In the genomic region with DNA sequence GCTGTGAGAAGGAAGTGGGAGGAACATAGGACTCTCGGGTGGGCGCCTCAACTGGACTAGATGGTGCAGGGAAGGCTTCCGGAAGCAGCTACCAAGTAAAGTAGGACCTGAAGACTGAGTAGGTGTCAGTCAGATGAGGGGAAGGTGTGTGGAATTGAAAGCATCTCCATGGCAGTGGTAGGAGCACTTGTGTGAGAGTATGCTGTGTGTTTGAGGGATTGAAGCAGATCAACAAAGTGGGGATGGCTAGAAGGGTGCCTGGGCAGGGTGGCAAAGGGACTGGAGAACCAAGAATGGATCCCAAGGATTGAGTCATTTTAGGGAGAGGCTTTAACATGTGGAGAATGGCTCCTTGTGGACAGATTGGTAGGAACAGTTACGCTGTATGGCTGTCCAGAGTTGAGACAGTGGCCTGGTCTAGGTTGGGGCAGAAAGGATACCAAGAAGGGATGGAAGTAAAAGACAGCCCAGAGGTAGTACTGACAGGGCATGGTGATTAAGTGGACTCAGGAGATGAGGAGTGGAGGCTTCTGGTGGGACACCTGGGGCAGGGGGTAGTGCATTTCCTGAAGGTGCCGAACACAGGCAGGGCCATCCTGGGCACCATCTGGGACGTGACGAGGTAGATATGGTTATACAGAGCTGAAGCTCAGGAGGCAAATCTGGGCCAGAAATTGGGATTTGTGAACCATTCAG, we compare ENCODE assay signal across 9 cellular contexts. TPM values are rescaled to one million over a fixed set of nuclear protein-coding genes. Genes with fewer than 3 reads are reported as not detected.
DNase-seq lines count a peak whose midpoint lies in the region; ATAC-seq, FAIRE-seq and TF ChIP-seq lines count a peak whose summit lies in the region.
"Had no signal": no experiment of that assay in that cellular context is flagged by ENCODE, and none has a peak within 500 bp of the region (broad histone marks: within the 10 kb centered on the region; RNA-seq: fewer than 3 reads in every experiment).

No MANE protein-coding gene starts in this region.

- no peaks in the 10 kb centered on the region for H3K9me3 Mint-ChIP-seq in activated CD4-positive, alpha-beta T cell treated with anti-CD3 and anti-CD28 coated beads for 36 hours (ENCODE audit: low read depth)
- no peaks in the 10 kb centered on the region for H3K9me3 Mint-ChIP-seq in activated T-helper 2 cell treated with anti-CD3 and anti-CD28 coated beads, Interferon-gamma antibody, Interleukin-2, Interleukin-4, amounts not matched to agents 10 μg/mL and 5 μg/mL and 100 μg/mL, durations not matched to agents 14 hours and 24 hours and 36 hours

- CTCF ChIA-PET in activated CD4-positive, alpha-beta T cell treated with anti-CD3 and anti-CD28 coated beads for 36 hours (lab: Charles Lee): no interaction called here

- TF ChIP-seq POLR2A in suprapubic skin (IDR thresholded peaks at IDR 0.05): no peak

- intact Hi-C loops in activated CD4-positive, alpha-beta T cell treated with anti-CD3 and anti-CD28 coated beads for 36 hours (cut with DNase I, micrococcal nuclease): loop anchor here (2.0 to 10.0 kb wide), 4 partner anchors 149 to 1153 kb away; a partner anchor contains a TSS
- intact Hi-C loops in activated T-helper 2 cell treated with anti-CD3 and anti-CD28 coated beads, Interferon-gamma antibody, Interleukin-2, Interleukin-4, amounts not matched to agents 10 μg/mL and 5 μg/mL and 100 μg/mL, durations not matched to agents 14 hours and 24 hours and 36 hours (cut with micrococcal nuclease): loop anchor here (2.0 to 10.0 kb wide), 4 partner anchors 149 to 483 kb away; a partner anchor contains a TSS
- intact Hi-C loops in kidney (cut with DNase I): no loop called here

- no peak for DNase-seq in activated CD4-positive, alpha-beta T cell treated with anti-CD3 and anti-CD28 coated beads for 36 hours
- DNase-seq in activated CD4-positive, alpha-beta T cell treated with anti-CD3 and anti-CD28 coated beads, Interleukin-2, amount 50 U/mL, for 1 hour: no peak
- no peak for DNase-seq in activated T-helper 2 cell treated with anti-CD3 and anti-CD28 coated beads, Interferon-gamma antibody, Interleukin-2, Interleukin-4, amounts not matched to agents 10 μg/mL and 5 μg/mL and 100 μg/mL, durations not matched to agents 14 hours and 24 hours and 36 hours (ENCODE audit: low spot score)
- DNase-seq in kidney: no peak
- DNase-seq in suprapubic skin (ENCODE audit: low spot score in 2 of 2): no peak
- DNase-seq in NCI-H82 treated with DMSO at 0.1 percent for 48 hours (lab: John Stamatoyannopoulos, UW; ENCODE audit: unreplicated experiment): no peak
- DNase-seq in COLO668 (lab: John Stamatoyannopoulos, UW; ENCODE audit: unreplicated experiment): no peak
- no peak for DNase-seq in NAMALWA (ENCODE audit: low spot score)

- WGBS in suprapubic skin: 76% methylated on average over 7 of the region's 7 CpGs

- no peaks in the 10 kb centered on the region for H3K27me3 ChIP-seq in suprapubic skin

- H3K4me3 ChIP-seq in kidney (ENCODE audit: low read length in 2 of 2) (peak overlapping the region; percentile 93 to 97), suprapubic skin (peak overlapping the region; percentile 74)

- no peak for TF ChIP-seq EP300 in suprapubic skin (IDR thresholded peaks at IDR 0.05)

- peak overlapping the region; percentile 99 for H3K27ac Mint-ChIP-seq in activated CD4-positive, alpha-beta T cell treated with anti-CD3 and anti-CD28 coated beads for 36 hours
- H3K27ac Mint-ChIP-seq in activated T-helper 2 cell treated with anti-CD3 and anti-CD28 coated beads, Interferon-gamma antibody, Interleukin-2, Interleukin-4, amounts not matched to agents 10 μg/mL and 5 μg/mL and 100 μg/mL, durations not matched to agents 14 hours and 24 hours and 36 hours: peak overlapping the region; percentile 1

- POLR2A ChIA-PET in activated CD4-positive, alpha-beta T cell treated with anti-CD3 and anti-CD28 coated beads for 36 hours (lab: Charles Lee): no interaction called here

- peaks cover 0 to 10% of the 10 kb centered on the region in 2 donors for H3K36me3 ChIP-seq in kidney (ENCODE audit: control insufficient read depth in 1 of 2, insufficient read depth in 2 of 2, low read length in 2 of 2)
- H3K36me3 ChIP-seq in suprapubic skin: no peaks in the 10 kb centered on the region

- no peak for TF ChIP-seq CTCF in kidney (IDR thresholded peaks at IDR 0.05; ENCODE audit: borderline replicate concordance, extremely low read depth, insufficient read depth)
- TF ChIP-seq CTCF in suprapubic skin (IDR thresholded peaks at IDR 0.05): no peak

- no peak for FAIRE-seq in kidney (lab: Jason Lieb, UNC)
- FAIRE-seq: endometrium had no signal

- peaks cover 46% of the 10 kb centered on the region for H3K4me1 Mint-ChIP-seq in activated CD4-positive, alpha-beta T cell treated with anti-CD3 and anti-CD28 coated beads for 36 hours
- peaks cover 41% of the 10 kb centered on the region for H3K4me1 Mint-ChIP-seq in activated T-helper 2 cell treated with anti-CD3 and anti-CD28 coated beads, Interferon-gamma antibody, Interleukin-2, Interleukin-4, amounts not matched to agents 10 μg/mL and 5 μg/mL and 100 μg/mL, durations not matched to agents 14 hours and 24 hours and 36 hours (ENCODE audit: low read depth)

- peaks cover 38% of the 10 kb centered on the region for H3K36me3 Mint-ChIP-seq in activated CD4-positive, alpha-beta T cell treated with anti-CD3 and anti-CD28 coated beads for 36 hours (ENCODE audit: low read depth)
- H3K36me3 Mint-ChIP-seq in activated T-helper 2 cell treated with anti-CD3 and anti-CD28 coated beads, Interferon-gamma antibody, Interleukin-2, Interleukin-4, amounts not matched to agents 10 μg/mL and 5 μg/mL and 100 μg/mL, durations not matched to agents 14 hours and 24 hours and 36 hours (ENCODE audit: low read depth): peaks cover 41% of the 10 kb centered on the region

- peaks cover 12 to 28% of the 10 kb centered on the region in 2 donors for H3K4me1 ChIP-seq in kidney (ENCODE audit: control insufficient read depth in 1 of 2, insufficient read depth in 1 of 2, low read depth in 1 of 2, low read length in 2 of 2)
- peaks cover 66% of the 10 kb centered on the region for H3K4me1 ChIP-seq in suprapubic skin

- H3K27ac ChIP-seq in kidney (ENCODE audit: low read depth in 2 of 2, low read length in 2 of 2): peak overlapping the region; percentile 87 to 96
- peak overlapping the region; percentile 92 for H3K27ac ChIP-seq in suprapubic skin

- no peak for ATAC-seq in activated CD4-positive, alpha-beta T cell treated with anti-CD3 and anti-CD28 coated beads for 36 hours

- peak overlapping the region; percentile 80 to 97 for H3K9ac ChIP-seq in kidney (ENCODE audit: low read length in 2 of 2)

- peak overlapping the region; percentile 100 for H3K4me3 Mint-ChIP-seq in activated CD4-positive, alpha-beta T cell treated with anti-CD3 and anti-CD28 coated beads for 36 hours
- H3K4me3 Mint-ChIP-seq in activated T-helper 2 cell treated with anti-CD3 and anti-CD28 coated beads, Interferon-gamma antibody, Interleukin-2, Interleukin-4, amounts not matched to agents 10 μg/mL and 5 μg/mL and 100 μg/mL, durations not matched to agents 14 hours and 24 hours and 36 hours (ENCODE audit: low read depth): peak overlapping the region; percentile 100

- no peaks in the 10 kb centered on the region for H3K9me3 ChIP-seq in kidney (ENCODE audit: control insufficient read depth in 1 of 2, low read length in 2 of 2)
- H3K9me3 ChIP-seq in suprapubic skin: no peaks in the 10 kb centered on the region

- no peaks in the 10 kb centered on the region for H3K27me3 Mint-ChIP-seq in activated CD4-positive, alpha-beta T cell treated with anti-CD3 and anti-CD28 coated beads for 36 hours
- H3K27me3 Mint-ChIP-seq in activated T-helper 2 cell treated with anti-CD3 and anti-CD28 coated beads, Interferon-gamma antibody, Interleukin-2, Interleukin-4, amounts not matched to agents 10 μg/mL and 5 μg/mL and 100 μg/mL, durations not matched to agents 14 hours and 24 hours and 36 hours (ENCODE audit: low read depth): no peaks in the 10 kb centered on the region

RNA-seq across cellular contexts. Expression of a gene that starts 1.5 kb away (rescaled TPM):
- total RNA-seq in activated CD4-positive, alpha-beta T cell treated with anti-CD3 and anti-CD28 coated beads for 36 hours: 10 to 100 TPM; 12.0 to 12.7 TPM
- 12.5 and 16.4 TPM in 2 replicates for total RNA-seq in activated T-helper 2 cell treated with anti-CD3 and anti-CD28 coated beads, Interferon-gamma antibody, Interleukin-2, Interleukin-4, amounts not matched to agents 10 μg/mL and 5 μg/mL and 100 μg/mL, durations not matched to agents 14 hours and 24 hours and 36 hours
- 26.8 TPM for total RNA-seq in kidney
- 135 TPM for polyA plus RNA-seq in kidney (ENCODE audit: insufficient read depth, low read depth, low replicate concordance)
- total RNA-seq in suprapubic skin: 1 to 10 TPM in 2 of 4 donors, under 1 TPM in 2; 0.68 to 4.0 (median 1.2) TPM

RNA-seq across cellular contexts. Expression of a gene that starts 4.2 kb away (rescaled TPM):
- 10 to 100 TPM; 35.6 to 59.1 TPM for total RNA-seq in activated CD4-positive, alpha-beta T cell treated with anti-CD3 and anti-CD28 coated beads for 36 hours
- 77.9 and 88.4 TPM in 2 replicates for total RNA-seq in activated T-helper 2 cell treated with anti-CD3 and anti-CD28 coated beads, Interferon-gamma antibody, Interleukin-2, Interleukin-4, amounts not matched to agents 10 μg/mL and 5 μg/mL and 100 μg/mL, durations not matched to agents 14 hours and 24 hours and 36 hours
- total RNA-seq in kidney (47.3 TPM), suprapubic skin (10 to 100 TPM; 51.8 to 68.7 (median 63.3) TPM)
- polyA plus RNA-seq in kidney (ENCODE audit: insufficient read depth, low read depth, low replicate concordance): 75.7 TPM

RNA-seq across cellular contexts. Expression of a gene that starts 42.7 kb away (rescaled TPM):
- under 1 TPM; 0.09 to 0.14 TPM for total RNA-seq in activated CD4-positive, alpha-beta T cell treated with anti-CD3 and anti-CD28 coated beads for 36 hours
- total RNA-seq in activated T-helper 2 cell treated with anti-CD3 and anti-CD28 coated beads, Interferon-gamma antibody, Interleukin-2, Interleukin-4, amounts not matched to agents 10 μg/mL and 5 μg/mL and 100 μg/mL, durations not matched to agents 14 hours and 24 hours and 36 hours: 0.07 TPM in 1 of 2 replicates, not detected in the other
- total RNA-seq in kidney (379 TPM), suprapubic skin (10 to 100 TPM in 2 of 4 donors, 1 to 10 TPM in 2; 5.3 to 21.1 (median 14.3) TPM)
- polyA plus RNA-seq in kidney (ENCODE audit: insufficient read depth, low read depth, low replicate concordance): 98.4 TPM

Comparison
In these comparisons a context has a peak if more than half of its experiments do, and no peak if none do; other contexts are left out.
1. RNA of a gene that starts 42.7 kb away (total RNA-seq): 379 TPM in kidney (single experiment); 5.3 to 21.1 TPM in suprapubic skin, 0.09 to 0.14 TPM in activated CD4-positive, alpha-beta T cell treated with anti-CD3 and anti-CD28 coated beads for 36 hours and 0.07 TPM in activated T-helper 2 cell treated with anti-CD3 and anti-CD28 coated beads, Interferon-gamma antibody, Interleukin-2, Interleukin-4, amounts not matched to agents 10 μg/mL and 5 μg/mL and 100 μg/mL, durations not matched to agents 14 hours and 24 hours and 36 hours; every median in the first group is over 10 times any median in the second.